Comparison of ENCODE assay signal across 14 cellular contexts in the genomic region with DNA sequence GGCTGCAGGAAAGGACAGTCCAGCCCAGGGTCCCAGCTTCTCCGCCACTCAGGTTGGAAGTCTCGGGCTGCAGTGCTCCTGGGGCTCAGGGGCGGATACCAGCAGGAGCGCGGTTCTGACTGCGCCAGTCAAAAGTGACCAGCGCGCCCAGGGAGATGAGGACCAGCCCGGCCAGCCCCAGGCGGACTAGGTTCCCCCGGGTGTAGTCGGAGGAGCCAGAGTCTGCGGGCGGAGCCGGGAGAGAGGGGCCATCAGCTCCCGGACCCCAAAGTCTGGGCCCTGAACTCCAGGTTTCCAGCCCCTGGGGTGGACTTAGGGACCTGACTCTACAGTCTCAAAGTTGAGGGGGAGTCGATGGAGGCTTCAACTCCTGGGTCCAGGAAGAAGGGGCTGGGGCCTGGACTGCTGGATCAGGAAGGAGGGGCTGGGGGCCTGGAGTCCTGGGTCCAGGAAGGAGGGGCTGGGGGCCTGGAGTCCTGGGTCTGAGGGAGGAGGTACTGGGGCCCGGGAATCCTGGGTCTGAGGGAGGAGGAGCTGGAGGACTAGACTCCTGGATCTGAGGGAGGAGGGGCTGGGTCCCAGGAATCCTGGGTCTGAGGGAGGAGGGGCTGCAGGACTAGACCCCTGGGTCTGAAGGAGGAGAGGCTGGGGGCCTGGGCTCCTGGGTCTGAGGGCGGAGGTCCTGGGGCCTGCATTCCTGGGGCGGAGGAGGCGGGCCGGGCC. TPM values are rescaled to one million over a fixed set of nuclear protein-coding genes. Genes with fewer than 3 reads are reported as not detected.
DNase-seq lines count a peak whose midpoint lies in the region; ATAC-seq and TF ChIP-seq lines count a peak whose summit lies in the region.
"Had no signal": no experiment of that assay in that cellular context is flagged by ENCODE, and none has a peak within 500 bp of the region (broad histone marks: within the 10 kb centered on the region; RNA-seq: fewer than 3 reads in every experiment).

No MANE protein-coding gene starts in this region.

- no peaks in the 10 kb centered on the region for H3K27me3 ChIP-seq in brain microvascular endothelial cell (replicated peaks)
- H3K27me3 ChIP-seq in kidney epithelial cell (ENCODE audit: control insufficient read depth, insufficient read depth, low read length) = peaks cover 7% of the 10 kb centered on the region
- H3K27me3 ChIP-seq in testis = no peaks in the 10 kb centered on the region

- 7 to 53% methylated on average over 7 to 21 of the region's 22 CpGs for WGBS in testis, 2 donors

- H3K4me1 Mint-ChIP-seq in activated T-cell treated with anti-CD3 and anti-CD28 coated beads, Interleukin-2, amount 50 U/mL, for 72 hours (ENCODE audit: low read depth) = peaks cover 11% of the 10 kb centered on the region

- TF ChIP-seq CTCF in brain microvascular endothelial cell (IDR thresholded peaks at IDR 0.05; ENCODE audit: low read depth, low read length, missing control alignments) (no peak), kidney epithelial cell (IDR thresholded peaks at IDR 0.05; ENCODE audit: insufficient read depth, low read length, poor library complexity, severe bottlenecking) (no peak), testis (IDR thresholded peaks at IDR 0.05) (no peak)

- H3K27ac ChIP-seq in brain microvascular endothelial cell = no peak overlapping the region
- H3K27ac ChIP-seq in testis = no peak overlapping the region

- no peak for TF ChIP-seq POLR2A in testis (IDR thresholded peaks at IDR 0.05)

- H3K9me3 Mint-ChIP-seq in activated T-cell treated with anti-CD3 and anti-CD28 coated beads, Interleukin-2, amount 50 U/mL, for 72 hours = no peaks in the 10 kb centered on the region
- H3K9me3 Mint-ChIP-seq: activated naive CD4-positive, alpha-beta T cell treated with anti-CD3 and anti-CD28 coated beads, Interleukin-2, amount 50 U/mL, for 72 hours had no signal

- H3K4me1 ChIP-seq in testis = peaks cover 7% of the 10 kb centered on the region

- peaks cover 0 to 4% of the 10 kb centered on the region in 2 donors for H3K36me3 Mint-ChIP-seq in activated T-cell treated with anti-CD3 and anti-CD28 coated beads, Interleukin-2, amount 50 U/mL, for 72 hours (ENCODE audit: insufficient read depth in 2 of 2)
- H3K36me3 Mint-ChIP-seq: activated naive CD4-positive, alpha-beta T cell treated with anti-CD3 and anti-CD28 coated beads, Interleukin-2, amount 50 U/mL, for 72 hours had no signal

- intact Hi-C loops in testis (cut with DNase I; ENCODE audit: low total_unique reads) = no loop called here

- H3K4me3 Mint-ChIP-seq in activated T-cell treated with anti-CD3 and anti-CD28 coated beads, Interleukin-2, amount 50 U/mL, for 72 hours = peak overlapping the region; percentile 79 to 85

- in situ Hi-C loops in brain microvascular endothelial cell (cut with HindIII; ENCODE audit: low pct_ligation_motif_present, low sequenced_read_pairs) = no loop called here

- peak overlapping the region; percentile 37 for H3K4me3 ChIP-seq in brain microvascular endothelial cell (ENCODE audit: low read depth, low read length)
- peak overlapping the region; percentile 27 for H3K4me3 ChIP-seq in kidney epithelial cell (ENCODE audit: low read depth, low read length)
- H3K4me3 ChIP-seq in testis = peak overlapping the region; percentile 12 to 44

- H3K27me3 Mint-ChIP-seq in activated T-cell treated with anti-CD3 and anti-CD28 coated beads, Interleukin-2, amount 50 U/mL, for 72 hours (ENCODE audit: low read depth) = peaks cover 22% of the 10 kb centered on the region

- ATAC-seq in activated T-cell treated with anti-CD3 and anti-CD28 coated beads, Interleukin-2, amount 50 U/mL, for 72 hours (replicated peaks in 1 of 2) = no peak
- ATAC-seq in GM19351 (IDR thresholded peaks at IDR 0.05; ENCODE audit: unreplicated experiment) = no peak
- no peak for ATAC-seq in GM21717 (IDR thresholded peaks at IDR 0.05; ENCODE audit: unreplicated experiment)

- H3K9me3 ChIP-seq in testis = no peaks in the 10 kb centered on the region

- DNase-seq in activated T-cell treated with anti-CD3 and anti-CD28 coated beads, Interleukin-2, amount 50 U/mL, for 72 hours = no peak
- DNase-seq in activated T-cell treated with anti-CD3 and anti-CD28 coated beads for 4 hours = no peak
- DNase-seq in brain microvascular endothelial cell = no peak
- DNase-seq in kidney epithelial cell (ENCODE audit: low read depth) = no peak
- DNase-seq in testis = no peak
- DNase-seq in H4 (ENCODE audit: low spot score) = no peak
- DNase-seq: C1 segment of cervical spinal cord, NCI-H446 treated with DMSO at 0.1 percent for 48 hours had no signal

- no peaks in the 10 kb centered on the region for H3K36me3 ChIP-seq in brain microvascular endothelial cell (replicated peaks)
- H3K36me3 ChIP-seq in kidney epithelial cell (ENCODE audit: control insufficient read depth, insufficient read depth, low read length) = no peaks in the 10 kb centered on the region
- H3K36me3 ChIP-seq in testis (ENCODE audit: low read depth, missing control alignments) = no peaks in the 10 kb centered on the region

- H3K27ac Mint-ChIP-seq in activated T-cell treated with anti-CD3 and anti-CD28 coated beads, Interleukin-2, amount 50 U/mL, for 72 hours = no peak overlapping the region
- H3K27ac Mint-ChIP-seq: activated naive CD4-positive, alpha-beta T cell treated with anti-CD3 and anti-CD28 coated beads, Interleukin-2, amount 50 U/mL, for 72 hours had no signal

RNA-seq across cellular contexts. Expression of a gene that starts 5.3 kb away (rescaled TPM):
- 1 to 10 TPM; 1.1 to 2.3 TPM for total RNA-seq in activated T-cell treated with anti-CD3 and anti-CD28 coated beads, Interleukin-2, amount 50 U/mL, for 72 hours
- total RNA-seq in kidney epithelial cell (22.9 and 24.4 TPM in 2 replicates), testis (1 to 10 TPM; 1.2 to 1.7 TPM)
- 1.7 TPM for polyA plus RNA-seq in testis (ENCODE audit: insufficient read depth, low read depth, low replicate concordance)
- total RNA-seq in H4 (2014; rRNA removed; shearing (Covaris generic)) = 0.06 and 2.2 TPM in 2 replicates
- total RNA-seq: HT-29; T-helper 2 cell treated with Interferon-gamma antibody and Interleukin-4, amounts not matched to agents 100 ng/mL and 5 ng/mL, for 36 hours had no signal

RNA-seq across cellular contexts. Expression of a gene that starts 7.4 kb away (rescaled TPM):
- 10 to 100 TPM; 40.6 to 52.6 TPM for total RNA-seq in activated T-cell treated with anti-CD3 and anti-CD28 coated beads, Interleukin-2, amount 50 U/mL, for 72 hours
- total RNA-seq in kidney epithelial cell (31.8 and 39.4 TPM in 2 replicates), testis (10 to 100 TPM; 40.0 to 55.6 TPM)
- polyA plus RNA-seq in testis (ENCODE audit: insufficient read depth, low read depth, low replicate concordance) = 251 TPM
- 38.8 and 45.2 TPM in 2 replicates for total RNA-seq in H4 (2014; rRNA removed; shearing (Covaris generic))

RNA-seq across cellular contexts. Expression of a gene that starts 14.1 kb away (rescaled TPM):
- total RNA-seq in activated T-cell treated with anti-CD3 and anti-CD28 coated beads, Interleukin-2, amount 50 U/mL, for 72 hours = not detected
- total RNA-seq in kidney epithelial cell = not detected in 2 replicates
- under 1 TPM in 1 of 2 donors, not detected in 1; 0.37 TPM for total RNA-seq in testis
- polyA plus RNA-seq in testis (ENCODE audit: insufficient read depth, low read depth, low replicate concordance) = not detected
- total RNA-seq in H4 (2014; rRNA removed; shearing (Covaris generic)) = not detected in 2 replicates
- total RNA-seq: activated naive CD4-positive, alpha-beta T cell treated with anti-CD3 and anti-CD28 coated beads, Interleukin-2, amount 50 U/mL, for 72 hours; HT-29; skeletal muscle tissue; T-helper 2 cell treated with Interferon-gamma antibody and Interleukin-4, amounts not matched to agents 100 ng/mL and 5 ng/mL, for 36 hours had no signal

RNA-seq across cellular contexts. Expression of a gene that starts 20.2 kb away (rescaled TPM):
- 10 to 100 TPM; 36.0 to 38.8 TPM for total RNA-seq in activated T-cell treated with anti-CD3 and anti-CD28 coated beads, Interleukin-2, amount 50 U/mL, for 72 hours
- total RNA-seq in kidney epithelial cell (28.2 and 31.0 TPM in 2 replicates), testis (10 to 100 TPM; 11.2 to 12.9 TPM)
- 16.0 TPM for polyA plus RNA-seq in testis (ENCODE audit: insufficient read depth, low read depth, low replicate concordance)
- total RNA-seq in H4 (2014; rRNA removed; shearing (Covaris generic)) = 37.5 and 47.8 TPM in 2 replicates

RNA-seq across cellular contexts. Expression of a gene that starts 20.3 kb away (rescaled TPM):
- total RNA-seq in activated T-cell treated with anti-CD3 and anti-CD28 coated beads, Interleukin-2, amount 50 U/mL, for 72 hours = 10 to 100 TPM; 55.0 to 55.6 TPM
- 56.8 and 68.3 TPM in 2 replicates for total RNA-seq in kidney epithelial cell
- 10 to 100 TPM; 60.1 to 66.6 TPM for total RNA-seq in testis
- 56.4 TPM for polyA plus RNA-seq in testis (ENCODE audit: insufficient read depth, low read depth, low replicate concordance)
- total RNA-seq in H4 (2014; rRNA removed; shearing (Covaris generic)) = 106 and 131 TPM in 2 replicates
